In genomic region chr1:113963281-113963906, GRCh38 we compare ENCODE assay signal across 2 cellular contexts.
A peak's percentile ranks its signal among the peaks of the same experiment; 100 is the strongest.
TF ChIP-seq lines count a peak whose summit lies in the region.

No MANE protein-coding gene starts in this region.

TF ChIP-seq in K562, 482 proteins besides CTCF, POLR2A, EP300 and RAD21:
- peak in 1 of 3 experiments; percentile 52; a peak in 1 of 6 replicates for TF ChIP-seq ZBTB11 (CRISPR knock-in tag; IDR thresholded peaks at IDR 0.05)
- no peak for TF ChIP-seq SMARCE1 (IDR thresholded peaks at IDR 0.05)

TF ChIP-seq in liver, 16 proteins besides CTCF, POLR2A, EP300 and RAD21:
- TF ChIP-seq EGR1 (IDR thresholded peaks at IDR 0.05; ENCODE audit: low read depth in 2 of 2): no peak
- TF ChIP-seq JUND (IDR thresholded peaks at IDR 0.05): no peak
